In genomic region chr10:58587676-58588075, GRCh38 we compare ENCODE assay signal across 25 cellular contexts.
"Had no signal": no experiment of that assay in that cellular context is flagged by ENCODE, and none has a peak within 500 bp of the region (broad histone marks: within the 10 kb centered on the region; RNA-seq: fewer than 3 reads in every experiment).

No MANE protein-coding gene starts in this region.

- H3K27me3 ChIP-seq: gastrocnemius medialis, hepatocyte, pancreas, right atrium auricular region, stomach, thyroid gland, upper lobe of right lung had no signal

- H3K9me3 ChIP-seq: gastrocnemius medialis, pancreas, prostate gland, thyroid gland, upper lobe of right lung had no signal

- H3K4me1 ChIP-seq: pancreas, prostate gland had no signal

- H3K4me3 ChIP-seq: gastrocnemius medialis, hepatocyte, pancreas, prostate gland, right atrium auricular region, stomach, thyroid gland, upper lobe of right lung had no signal

- H3K27ac ChIP-seq: epithelial cell of prostate, gastrocnemius medialis, hepatocyte, pancreas, prostate gland, right atrium auricular region, stomach, thyroid gland, upper lobe of right lung had no signal

- FAIRE-seq: colon, kidney, pancreas had no signal

- H3K36me3 ChIP-seq: gastrocnemius medialis, pancreas, prostate gland, right atrium auricular region, stomach, thyroid gland, upper lobe of right lung had no signal

- ATAC-seq: activated CD8-positive, alpha-beta T cell treated with anti-CD3 and anti-CD28 coated beads for 36 hours; activated naive CD8-positive, alpha-beta T cell treated with anti-CD3 and anti-CD28 coated beads, Interleukin-2, amount 50 U/mL, for 24 hours; activated T-cell treated with anti-CD3 and anti-CD28 coated beads, Interleukin-2, amount 50 U/mL, for 4 hours; gastrocnemius medialis; naive thymus-derived CD4-positive, alpha-beta T cell; pancreas; stimulated activated naive B cell treated with anti-CD40 and anti-IgM and Interleukin-4, amounts not matched to agents 10 μg/mL and 1 μg/mL and 100 μg/mL, for 72 hours; upper lobe of right lung had no signal

- DNase-seq: activated CD4-positive, alpha-beta T cell treated with anti-CD3 and anti-CD28 coated beads for 1 hour; activated CD4-positive, alpha-beta T cell treated with anti-CD3 and anti-CD28 coated beads, Interleukin-2, amount 10 ng/mL, durations not matched to agents 7 days and 5 days; activated CD8-positive, alpha-beta T cell treated with anti-CD3 and anti-CD28 coated beads for 36 hours; activated naive CD8-positive, alpha-beta T cell treated with anti-CD3 and anti-CD28 coated beads, Interleukin-2, amount 50 U/mL, for 24 hours; activated T-cell treated with anti-CD3 and anti-CD28 coated beads, Interleukin-2, amount 50 U/mL, for 4 hours; amygdala; dermis blood vessel endothelial cell; effector CD4-positive, alpha-beta T cell; gastrocnemius medialis; kidney; midbrain; naive thymus-derived CD4-positive, alpha-beta T cell; pancreas; stimulated activated CD4-positive, alpha-beta T cell treated with anti-CD3 and anti-CD28 coated beads, Interleukin-15, amount 100 ng/mL, for 24 hours; stimulated activated CD4-positive, alpha-beta T cell treated with anti-CD3 and anti-CD28 coated beads, Interleukin-2, amount 100 ng/mL, for 24 hours; stimulated activated naive B cell treated with anti-CD40 and anti-IgM and Interleukin-4, amounts not matched to agents 10 μg/mL and 1 μg/mL and 100 μg/mL, for 72 hours; stomach; T-helper 2 cell; thyroid gland; upper lobe of right lung had no signal
